Comparison of ENCODE assay signal across 11 cellular contexts in the genomic region with DNA sequence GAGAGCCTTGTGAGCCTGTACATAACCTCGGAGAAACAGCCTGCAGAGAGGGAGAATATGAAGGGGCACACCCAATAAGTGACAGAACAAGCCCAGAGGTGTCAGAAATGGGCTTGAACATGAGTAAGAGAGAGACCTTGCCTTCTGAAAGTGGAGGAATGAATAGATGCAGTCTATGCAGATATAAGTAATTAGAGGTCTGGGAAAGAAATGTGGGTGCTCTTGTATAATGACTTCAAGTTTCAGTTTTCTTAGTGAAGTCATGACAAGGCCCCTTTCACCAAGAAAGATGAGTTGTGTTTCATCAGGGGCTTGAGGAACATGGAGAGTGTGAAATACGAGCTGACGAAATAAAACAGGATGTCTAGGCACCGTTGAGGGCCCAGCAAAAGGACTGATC. TPM values are rescaled to one million over a fixed set of nuclear protein-coding genes. Genes with fewer than 3 reads are reported as not detected.
DNase-seq lines count a peak whose midpoint lies in the region; ATAC-seq and TF ChIP-seq lines count a peak whose summit lies in the region.
"Had no signal": no experiment of that assay in that cellular context is flagged by ENCODE, and none has a peak within 500 bp of the region (broad histone marks: within the 10 kb centered on the region; RNA-seq: fewer than 3 reads in every experiment).

No MANE protein-coding gene starts in this region.

- peaks cover 0 to 3% of the 10 kb centered on the region in 2 donors for H3K36me3 ChIP-seq in aorta (ENCODE audit: control insufficient read depth in 1 of 2, insufficient read depth in 2 of 2, low read length in 1 of 2)
- H3K36me3 ChIP-seq: colonic mucosa had no signal

- no peak overlapping the region for H3K27ac ChIP-seq in aorta (ENCODE audit: low read depth in 1 of 2, low read length in 2 of 2)
- H3K27ac ChIP-seq: colonic mucosa had no signal

- H3K27me3 ChIP-seq in aorta (ENCODE audit: control insufficient read depth in 1 of 2, insufficient read depth in 2 of 2, low read length in 1 of 2): no peaks in the 10 kb centered on the region
- H3K27me3 ChIP-seq: colonic mucosa had no signal

- no peaks in the 10 kb centered on the region for H3K9me3 Mint-ChIP-seq in activated T-helper 2 cell treated with anti-CD3 and anti-CD28 coated beads, Interferon-gamma antibody, Interleukin-2, Interleukin-4, amounts not matched to agents 10 μg/mL and 5 μg/mL and 100 μg/mL, durations not matched to agents 14 hours and 24 hours and 36 hours
- H3K9me3 Mint-ChIP-seq in stimulated activated memory B cell treated with anti-CD40 and anti-IgM and Interleukin-4, amounts not matched to agents 10 μg/mL and 1 μg/mL and 100 μg/mL, for 72 hours: no peaks in the 10 kb centered on the region
- no peaks in the 10 kb centered on the region for H3K9me3 Mint-ChIP-seq in chondrocyte (ENCODE audit: low read depth)
- H3K9me3 Mint-ChIP-seq: GM23338 had no signal

- intact Hi-C loops in activated T-helper 2 cell treated with anti-CD3 and anti-CD28 coated beads, Interferon-gamma antibody, Interleukin-2, Interleukin-4, amounts not matched to agents 10 μg/mL and 5 μg/mL and 100 μg/mL, durations not matched to agents 14 hours and 24 hours and 36 hours (cut with micrococcal nuclease): loop anchor here (1.0 to 2.0 kb wide), 3 partner anchors 8 to 72 kb away; a partner anchor contains a TSS
- intact Hi-C loops in aorta (cut with DNase I): no loop called here

- WGBS in aorta, 2 donors: 72 to 79% methylated on average over 4 of the region's 4 CpGs

- peaks cover 19% of the 10 kb centered on the region for H3K4me1 Mint-ChIP-seq in activated T-helper 2 cell treated with anti-CD3 and anti-CD28 coated beads, Interferon-gamma antibody, Interleukin-2, Interleukin-4, amounts not matched to agents 10 μg/mL and 5 μg/mL and 100 μg/mL, durations not matched to agents 14 hours and 24 hours and 36 hours (ENCODE audit: low read depth)
- peaks cover 3% of the 10 kb centered on the region for H3K4me1 Mint-ChIP-seq in stimulated activated memory B cell treated with anti-CD40 and anti-IgM and Interleukin-4, amounts not matched to agents 10 μg/mL and 1 μg/mL and 100 μg/mL, for 72 hours
- H3K4me1 Mint-ChIP-seq in chondrocyte (ENCODE audit: low read depth): peaks cover 53% of the 10 kb centered on the region

- TF ChIP-seq CTCF in chondrocyte (IDR thresholded peaks at IDR 0.05): no peak

- no peaks in the 10 kb centered on the region for H3K27me3 Mint-ChIP-seq in activated T-helper 2 cell treated with anti-CD3 and anti-CD28 coated beads, Interferon-gamma antibody, Interleukin-2, Interleukin-4, amounts not matched to agents 10 μg/mL and 5 μg/mL and 100 μg/mL, durations not matched to agents 14 hours and 24 hours and 36 hours (ENCODE audit: low read depth)
- H3K27me3 Mint-ChIP-seq in stimulated activated memory B cell treated with anti-CD40 and anti-IgM and Interleukin-4, amounts not matched to agents 10 μg/mL and 1 μg/mL and 100 μg/mL, for 72 hours: no peaks in the 10 kb centered on the region
- no peaks in the 10 kb centered on the region for H3K27me3 Mint-ChIP-seq in chondrocyte (ENCODE audit: low read depth)

- H3K4me3 Mint-ChIP-seq in activated T-helper 2 cell treated with anti-CD3 and anti-CD28 coated beads, Interferon-gamma antibody, Interleukin-2, Interleukin-4, amounts not matched to agents 10 μg/mL and 5 μg/mL and 100 μg/mL, durations not matched to agents 14 hours and 24 hours and 36 hours (ENCODE audit: low read depth): no peak overlapping the region
- H3K4me3 Mint-ChIP-seq in stimulated activated memory B cell treated with anti-CD40 and anti-IgM and Interleukin-4, amounts not matched to agents 10 μg/mL and 1 μg/mL and 100 μg/mL, for 72 hours: no peak overlapping the region
- no peak overlapping the region for H3K4me3 Mint-ChIP-seq in chondrocyte (ENCODE audit: unreplicated experiment)
- H3K4me3 Mint-ChIP-seq: GM23338 had no signal

- peak overlapping the region; percentile 15 for H3K27ac Mint-ChIP-seq in activated T-helper 2 cell treated with anti-CD3 and anti-CD28 coated beads, Interferon-gamma antibody, Interleukin-2, Interleukin-4, amounts not matched to agents 10 μg/mL and 5 μg/mL and 100 μg/mL, durations not matched to agents 14 hours and 24 hours and 36 hours
- H3K27ac Mint-ChIP-seq in stimulated activated memory B cell treated with anti-CD40 and anti-IgM and Interleukin-4, amounts not matched to agents 10 μg/mL and 1 μg/mL and 100 μg/mL, for 72 hours: no peak overlapping the region
- H3K27ac Mint-ChIP-seq in chondrocyte (ENCODE audit: unreplicated experiment): no peak overlapping the region
- H3K27ac Mint-ChIP-seq: GM23338 had no signal

- peaks cover 3 to 4% of the 10 kb centered on the region in 2 donors for H3K4me1 ChIP-seq in aorta (ENCODE audit: control insufficient read depth in 1 of 2, insufficient read depth in 2 of 2, low read length in 2 of 2)
- H3K4me1 ChIP-seq: colonic mucosa had no signal

- no peak overlapping the region for H3K4me3 ChIP-seq in aorta (ENCODE audit: low read length in 2 of 2)
- H3K4me3 ChIP-seq: colonic mucosa, GM23338 had no signal

- ATAC-seq in GM18499 (IDR thresholded peaks at IDR 0.05; ENCODE audit: insufficient read depth, unreplicated experiment) (peak; percentile 91), GM19438 (IDR thresholded peaks at IDR 0.05; ENCODE audit: low read depth, unreplicated experiment) (peak; percentile 48), HG02970 (IDR thresholded peaks at IDR 0.05; ENCODE audit: low FRiP score, unreplicated experiment) (peak; percentile 53), aorta (ENCODE audit: low FRiP score) (no peak)
- no peak for ATAC-seq in stimulated activated memory B cell treated with anti-CD40 and anti-IgM and Interleukin-4, amounts not matched to agents 10 μg/mL and 1 μg/mL and 100 μg/mL, for 72 hours
- ATAC-seq: GM23338, Panc1 had no signal

- H3K36me3 Mint-ChIP-seq in activated T-helper 2 cell treated with anti-CD3 and anti-CD28 coated beads, Interferon-gamma antibody, Interleukin-2, Interleukin-4, amounts not matched to agents 10 μg/mL and 5 μg/mL and 100 μg/mL, durations not matched to agents 14 hours and 24 hours and 36 hours (ENCODE audit: low read depth): peaks cover 21% of the 10 kb centered on the region
- peaks cover 22% of the 10 kb centered on the region for H3K36me3 Mint-ChIP-seq in stimulated activated memory B cell treated with anti-CD40 and anti-IgM and Interleukin-4, amounts not matched to agents 10 μg/mL and 1 μg/mL and 100 μg/mL, for 72 hours
- H3K36me3 Mint-ChIP-seq in chondrocyte (ENCODE audit: low read depth): peaks cover 31% of the 10 kb centered on the region

- H3K9me3 ChIP-seq in aorta (ENCODE audit: control insufficient read depth, low read length): no peaks in the 10 kb centered on the region
- H3K9me3 ChIP-seq: colonic mucosa had no signal

- DNase-seq in activated T-helper 2 cell treated with anti-CD3 and anti-CD28 coated beads, Interferon-gamma antibody, Interleukin-2, Interleukin-4, amounts not matched to agents 10 μg/mL and 5 μg/mL and 100 μg/mL, durations not matched to agents 14 hours and 24 hours and 36 hours (ENCODE audit: low spot score): no peak
- DNase-seq in SIG-M5 (lab: John Stamatoyannopoulos, UW) (no peak), chondrocyte (ENCODE audit: low spot score) (no peak), aorta (no peak)
- DNase-seq: colonic mucosa had no signal

RNA-seq across cellular contexts. Expression of a gene that starts 15.1 kb away (rescaled TPM):
- 8.4 and 8.8 TPM in 2 replicates for total RNA-seq in activated T-helper 2 cell treated with anti-CD3 and anti-CD28 coated beads, Interferon-gamma antibody, Interleukin-2, Interleukin-4, amounts not matched to agents 10 μg/mL and 5 μg/mL and 100 μg/mL, durations not matched to agents 14 hours and 24 hours and 36 hours
- 56.5 to 72.4 TPM (median 61.5 TPM) in 3 replicates for total RNA-seq in chondrocyte
- 10 to 100 TPM; 30.6 to 44.7 TPM for total RNA-seq in aorta
- 10 to 100 TPM; 22.5 to 34.6 TPM for polyA plus RNA-seq in aorta

Comparison
In these comparisons a context has a peak if more than half of its experiments do, and no peak if none do; other contexts are left out.
1. ATAC-seq: peak in GM18499 (single experiment), GM19438 (single experiment) and HG02970 (single experiment); none in stimulated activated memory B cell treated with anti-CD40 and anti-IgM and Interleukin-4, amounts not matched to agents 10 μg/mL and 1 μg/mL and 100 μg/mL, for 72 hours (single experiment) and aorta (single experiment).